Comparison of ENCODE assay signal across 6 cellular contexts in genomic region chr1:22887491-22887890, GRCh38.
"Had no signal": no experiment of that assay in that cellular context is flagged by ENCODE, and none has a peak within 500 bp of the region (broad histone marks: within the 10 kb centered on the region; RNA-seq: fewer than 3 reads in every experiment).

No MANE protein-coding gene starts in this region.

- H3K4me3 ChIP-seq: GM23338, HAP-1, K562 had no signal

- DNase-seq: HFFc6, IMR-90 had no signal

- H3K4me1 Mint-ChIP-seq: GM23338 had no signal

- H3K4me3 Mint-ChIP-seq: GM23338, HFFc6 had no signal

- H3K4me2 ChIP-seq: GM23338 had no signal

- H3K9me3 Mint-ChIP-seq: GM23338, HFFc6 had no signal

- H3K4me1 ChIP-seq: HAP-1 had no signal

- H2AFZ ChIP-seq: GM23338 had no signal

- H3K27ac Mint-ChIP-seq: GM23338, HFFc6 had no signal

- H3K36me3 ChIP-seq: HAP-1 had no signal

- H3K9me3 ChIP-seq: HAP-1 had no signal

- ATAC-seq: GM23338, HCT116, K562 had no signal
